In the genomic region with DNA sequence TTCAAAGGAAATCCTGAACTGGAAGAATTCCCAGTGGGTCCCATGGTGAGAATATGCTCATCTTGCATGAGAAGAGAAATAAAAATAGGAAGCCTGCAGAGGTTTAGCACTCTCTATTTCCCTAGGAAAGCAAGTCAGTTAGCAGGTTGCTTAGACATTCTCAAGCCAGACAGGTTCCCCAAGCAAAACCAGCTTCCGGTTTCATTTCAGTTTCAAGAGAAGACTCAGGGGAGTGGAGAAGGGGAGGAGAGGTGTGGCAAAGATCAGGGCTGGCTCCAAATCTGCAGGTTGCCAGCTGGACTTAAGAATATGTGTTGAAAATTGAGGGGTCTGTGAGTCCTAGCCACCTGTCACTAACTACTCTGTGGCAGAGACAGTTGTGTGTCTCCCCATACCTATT, we compare ENCODE assay signal across 13 cellular contexts.
DNase-seq lines count a peak whose midpoint lies in the region; ATAC-seq lines count a peak whose summit lies in the region.
"Had no signal": no experiment of that assay in that cellular context is flagged by ENCODE, and none has a peak within 500 bp of the region (broad histone marks: within the 10 kb centered on the region; RNA-seq: fewer than 3 reads in every experiment).

No MANE protein-coding gene starts in this region.

- peak overlapping the region; percentile 77 for H3K27ac Mint-ChIP-seq in activated naive CD8-positive, alpha-beta T cell treated with anti-CD3 and anti-CD28 coated beads, Interleukin-2, amount 10 ng/mL, durations not matched to agents 7 days and 5 days
- no peak overlapping the region for H3K27ac Mint-ChIP-seq in activated naive CD8-positive, alpha-beta T cell treated with anti-CD3 and anti-CD28 coated beads for 36 hours
- H3K27ac Mint-ChIP-seq in stimulated activated memory B cell treated with anti-CD40 and anti-IgM and Interleukin-4, amounts not matched to agents 10 μg/mL and 1 μg/mL and 100 μg/mL, for 72 hours, result no peak overlapping the region

- no peak overlapping the region for H3K4me3 Mint-ChIP-seq in activated naive CD8-positive, alpha-beta T cell treated with anti-CD3 and anti-CD28 coated beads, Interleukin-2, amount 10 ng/mL, durations not matched to agents 7 days and 5 days
- no peak overlapping the region for H3K4me3 Mint-ChIP-seq in activated naive CD8-positive, alpha-beta T cell treated with anti-CD3 and anti-CD28 coated beads for 36 hours
- H3K4me3 Mint-ChIP-seq in stimulated activated memory B cell treated with anti-CD40 and anti-IgM and Interleukin-4, amounts not matched to agents 10 μg/mL and 1 μg/mL and 100 μg/mL, for 72 hours, result no peak overlapping the region

- peaks cover 13% of the 10 kb centered on the region for H3K4me1 Mint-ChIP-seq in activated naive CD8-positive, alpha-beta T cell treated with anti-CD3 and anti-CD28 coated beads, Interleukin-2, amount 10 ng/mL, durations not matched to agents 7 days and 5 days
- H3K4me1 Mint-ChIP-seq in activated naive CD8-positive, alpha-beta T cell treated with anti-CD3 and anti-CD28 coated beads for 36 hours, result peaks cover 9% of the 10 kb centered on the region
- H3K4me1 Mint-ChIP-seq in stimulated activated memory B cell treated with anti-CD40 and anti-IgM and Interleukin-4, amounts not matched to agents 10 μg/mL and 1 μg/mL and 100 μg/mL, for 72 hours, result peaks cover 8% of the 10 kb centered on the region

- no peaks in the 10 kb centered on the region for H3K36me3 Mint-ChIP-seq in activated naive CD8-positive, alpha-beta T cell treated with anti-CD3 and anti-CD28 coated beads, Interleukin-2, amount 10 ng/mL, durations not matched to agents 7 days and 5 days
- H3K36me3 Mint-ChIP-seq in activated naive CD8-positive, alpha-beta T cell treated with anti-CD3 and anti-CD28 coated beads for 36 hours, result no peaks in the 10 kb centered on the region
- H3K36me3 Mint-ChIP-seq in stimulated activated memory B cell treated with anti-CD40 and anti-IgM and Interleukin-4, amounts not matched to agents 10 μg/mL and 1 μg/mL and 100 μg/mL, for 72 hours, result no peaks in the 10 kb centered on the region

- peak; percentile 84 for ATAC-seq in activated naive CD8-positive, alpha-beta T cell treated with anti-CD3 and anti-CD28 coated beads, Interleukin-2, amount 10 ng/mL, durations not matched to agents 7 days and 5 days (ENCODE audit: low read depth)
- ATAC-seq in HG02623 (IDR thresholded peaks at IDR 0.05; ENCODE audit: unreplicated experiment), result peak; percentile 75
- peak; percentile 57 for ATAC-seq in HG03439 (IDR thresholded peaks at IDR 0.05; ENCODE audit: unreplicated experiment)
- ATAC-seq in stimulated activated memory B cell treated with anti-CD40 and anti-IgM and Interleukin-4, amounts not matched to agents 10 μg/mL and 1 μg/mL and 100 μg/mL, for 72 hours, result peak; percentile 69
- ATAC-seq: lower lobe of right lung had no signal

- no peak for DNase-seq in activated naive CD8-positive, alpha-beta T cell treated with anti-CD3 and anti-CD28 coated beads, Interleukin-2, amount 10 ng/mL, durations not matched to agents 7 days and 5 days
- no peak for DNase-seq in activated naive CD8-positive, alpha-beta T cell treated with anti-CD3 and anti-CD28 coated beads for 36 hours
- DNase-seq in NCI-H2196 treated with DMSO at 0.1 percent for 48 hours (lab: John Stamatoyannopoulos, UW; ENCODE audit: unreplicated experiment) (no peak), NCI-H1048 (lab: John Stamatoyannopoulos, UW) (no peak), posterior cingulate gyrus (no peak)
- DNase-seq: effector memory CD4-positive, alpha-beta T cell; heart right ventricle; lower lobe of right lung; NCI-H1105; stimulated activated CD4-positive, alpha-beta T cell treated with anti-CD3 and anti-CD28 coated beads, Interleukin-4, amount 100 ng/mL, for 24 hours had no signal

- POLR2A ChIA-PET in activated naive CD8-positive, alpha-beta T cell treated with anti-CD3 and anti-CD28 coated beads, Interleukin-2, amount 10 ng/mL, durations not matched to agents 7 days and 5 days (lab: Charles Lee), result interaction anchor here (1.3 kb wide), 1 partner anchor 459 kb away, joined by 4 read pairs; no protein-coding TSS in a partner anchor

- intact Hi-C loops in posterior cingulate gyrus (cut with DNase I), result no loop called here

- H3K27me3 Mint-ChIP-seq in activated naive CD8-positive, alpha-beta T cell treated with anti-CD3 and anti-CD28 coated beads, Interleukin-2, amount 10 ng/mL, durations not matched to agents 7 days and 5 days, result peaks cover 2% of the 10 kb centered on the region
- H3K27me3 Mint-ChIP-seq in activated naive CD8-positive, alpha-beta T cell treated with anti-CD3 and anti-CD28 coated beads for 36 hours, result no peaks in the 10 kb centered on the region
- peaks cover 12% of the 10 kb centered on the region for H3K27me3 Mint-ChIP-seq in stimulated activated memory B cell treated with anti-CD40 and anti-IgM and Interleukin-4, amounts not matched to agents 10 μg/mL and 1 μg/mL and 100 μg/mL, for 72 hours

- no peaks in the 10 kb centered on the region for H3K9me3 Mint-ChIP-seq in activated naive CD8-positive, alpha-beta T cell treated with anti-CD3 and anti-CD28 coated beads, Interleukin-2, amount 10 ng/mL, durations not matched to agents 7 days and 5 days
- H3K9me3 Mint-ChIP-seq in activated naive CD8-positive, alpha-beta T cell treated with anti-CD3 and anti-CD28 coated beads for 36 hours, result no peaks in the 10 kb centered on the region
- no peaks in the 10 kb centered on the region for H3K9me3 Mint-ChIP-seq in stimulated activated memory B cell treated with anti-CD40 and anti-IgM and Interleukin-4, amounts not matched to agents 10 μg/mL and 1 μg/mL and 100 μg/mL, for 72 hours
